Comparison of ENCODE assay signal across 1 cellular context in genomic region chr9:32376295-32376694, GRCh38.
TF ChIP-seq lines count a peak whose summit lies in the region.

No MANE protein-coding gene starts in this region.

TF ChIP-seq in GM23338, 12 proteins besides CTCF, POLR2A, EP300 and RAD21 (continued from another document):
- TF ChIP-seq ZNF462 (CRISPR knock-in tag; IDR thresholded peaks at IDR 0.05) = no peak
- no peak for TF ChIP-seq ZNF331 (CRISPR knock-in tag; IDR thresholded peaks at IDR 0.05; ENCODE audit: low read depth)
- no peak for TF ChIP-seq REST (IDR thresholded peaks at IDR 0.05; ENCODE audit: unreplicated experiment)
